Comparison of ENCODE assay signal across 18 cellular contexts in genomic region chr5:57341380-57341979, GRCh38.
"Had no signal": no experiment of that assay in that cellular context is flagged by ENCODE, and none has a peak within 500 bp of the region (broad histone marks: within the 10 kb centered on the region; RNA-seq: fewer than 3 reads in every experiment).

No MANE protein-coding gene starts in this region.

- DNase-seq: colonic mucosa; dermis blood vessel endothelial cell; erythroblast; gastrocnemius medialis; left cardiac atrium; left ventricle myocardium inferior; lower lobe of right lung; natural killer cell; posterior cingulate gyrus; stimulated activated CD4-positive, alpha-beta T cell treated with anti-CD3 and anti-CD28 coated beads, Interleukin-2, amount 100 ng/mL, for 24 hours; stimulated activated CD4-positive, alpha-beta T cell treated with anti-CD3 and anti-CD28 coated beads, Interleukin-4, amount 100 ng/mL, for 4 hours; stimulated activated naive CD4-positive, alpha-beta T cell; stomach; substantia nigra; transverse colon had no signal

- H3K9me3 ChIP-seq: colonic mucosa, gastrocnemius medialis, lower lobe of right lung, stomach, thoracic aorta, transverse colon had no signal

- H3K27me3 ChIP-seq: colonic mucosa, gastrocnemius medialis, stomach, transverse colon had no signal

- H3K4me3 ChIP-seq: colonic mucosa, gastrocnemius medialis, left ventricle myocardium inferior, lower lobe of right lung, stomach, thoracic aorta, transverse colon had no signal

- H3K27ac ChIP-seq: colonic mucosa, gastrocnemius medialis, left ventricle myocardium inferior, lower lobe of right lung, stomach, thoracic aorta, transverse colon had no signal

- FAIRE-seq: keratinocyte had no signal

- H3K4me1 ChIP-seq: colonic mucosa, gastrocnemius medialis, left ventricle myocardium inferior, lower lobe of right lung, transverse colon had no signal

- H3K36me3 ChIP-seq: colonic mucosa, gastrocnemius medialis, left ventricle myocardium inferior, lower lobe of right lung, stomach, thoracic aorta, transverse colon had no signal

- ATAC-seq: gastrocnemius medialis, left cardiac atrium, lower lobe of right lung, natural killer cell, sciatic nerve had no signal
